Comparison of ENCODE assay signal across 15 cellular contexts in genomic region chr2:71060871-71061270, GRCh38. TPM values are rescaled to one million over a fixed set of nuclear protein-coding genes. Genes with fewer than 3 reads are reported as not detected.
DNase-seq lines count a peak whose midpoint lies in the region; ATAC-seq lines count a peak whose summit lies in the region.
"Had no signal": no experiment of that assay in that cellular context is flagged by ENCODE, and none has a peak within 500 bp of the region (broad histone marks: within the 10 kb centered on the region; RNA-seq: fewer than 3 reads in every experiment).

No MANE protein-coding gene starts in this region.

- no peaks in the 10 kb centered on the region for H3K9me3 ChIP-seq in MG63
- H3K9me3 ChIP-seq: BLaER1 had no signal

- no peaks in the 10 kb centered on the region for H3K36me3 ChIP-seq in MG63
- H3K36me3 ChIP-seq: BLaER1 had no signal

- H3K4me3 Mint-ChIP-seq in stimulated activated memory B cell treated with anti-CD40 and anti-IgM and Interleukin-4, amounts not matched to agents 10 μg/mL and 1 μg/mL and 100 μg/mL, for 72 hours, result no peak overlapping the region
- H3K4me3 Mint-ChIP-seq: CD8-positive, alpha-beta T cell had no signal

- no peaks in the 10 kb centered on the region for H3K36me3 Mint-ChIP-seq in stimulated activated memory B cell treated with anti-CD40 and anti-IgM and Interleukin-4, amounts not matched to agents 10 μg/mL and 1 μg/mL and 100 μg/mL, for 72 hours
- H3K36me3 Mint-ChIP-seq: CD8-positive, alpha-beta T cell had no signal

- H3K27ac Mint-ChIP-seq in stimulated activated memory B cell treated with anti-CD40 and anti-IgM and Interleukin-4, amounts not matched to agents 10 μg/mL and 1 μg/mL and 100 μg/mL, for 72 hours, result peak overlapping the region; percentile 25
- H3K27ac Mint-ChIP-seq: CD8-positive, alpha-beta T cell had no signal

- H3K4me3 ChIP-seq in MG63, result no peak overlapping the region
- H3K4me3 ChIP-seq: BLaER1 had no signal

- H3K4me1 Mint-ChIP-seq in stimulated activated memory B cell treated with anti-CD40 and anti-IgM and Interleukin-4, amounts not matched to agents 10 μg/mL and 1 μg/mL and 100 μg/mL, for 72 hours, result peaks cover 38% of the 10 kb centered on the region

- no peaks in the 10 kb centered on the region for H3K9me3 Mint-ChIP-seq in stimulated activated memory B cell treated with anti-CD40 and anti-IgM and Interleukin-4, amounts not matched to agents 10 μg/mL and 1 μg/mL and 100 μg/mL, for 72 hours
- H3K9me3 Mint-ChIP-seq: CD8-positive, alpha-beta T cell had no signal

- no peak for ATAC-seq in stimulated activated memory B cell treated with anti-CD40 and anti-IgM and Interleukin-4, amounts not matched to agents 10 μg/mL and 1 μg/mL and 100 μg/mL, for 72 hours
- ATAC-seq in left lobe of liver, result no peak
- no peak for ATAC-seq in HG02840 (IDR thresholded peaks at IDR 0.05; ENCODE audit: low FRiP score, unreplicated experiment)
- ATAC-seq: CD8-positive, alpha-beta T cell had no signal

- DNase-seq in AG20443 (ENCODE audit: low spot score) (peak; percentile 49), MG63 (peak; percentile 34), inferior parietal cortex (ENCODE audit: extremely low spot score) (peak; percentile 40), left lobe of liver (ENCODE audit: low spot score) (no peak)
- no peak for DNase-seq in activated CD4-positive, alpha-beta T cell treated with anti-CD3 and anti-CD28 coated beads, Interleukin-2, amount 50 U/mL, for 4 hours
- DNase-seq: CD8-positive, alpha-beta T cell; DMS79 treated with DMSO at 0.1 percent for 48 hours; H7; NCI-H187; NCI-H226; NCI-H524 treated with DMSO at 0.1 percent for 48 hours; SIG-M5 had no signal

- H3K27me3 Mint-ChIP-seq in stimulated activated memory B cell treated with anti-CD40 and anti-IgM and Interleukin-4, amounts not matched to agents 10 μg/mL and 1 μg/mL and 100 μg/mL, for 72 hours, result no peaks in the 10 kb centered on the region

- no peaks in the 10 kb centered on the region for H3K27me3 ChIP-seq in MG63
- H3K27me3 ChIP-seq: BLaER1 had no signal

RNA-seq across cellular contexts. Expression of gene NAGK, which starts 7.6 kb away (rescaled TPM):
- total RNA-seq in MG63 (2014; rRNA removed; shearing (Covaris generic); ENCODE audit: low replicate concordance), result 46.8 and 82.8 TPM in 2 replicates
- total RNA-seq in left lobe of liver, result 32.0 TPM

Comparison
In these comparisons a context has a peak if more than half of its experiments do, and no peak if none do; other contexts are left out.
1. DNase-seq: peak in AG20443 (single experiment), MG63 (single experiment) and inferior parietal cortex (single experiment); none in left lobe of liver (single experiment) and activated CD4-positive, alpha-beta T cell treated with anti-CD3 and anti-CD28 coated beads, Interleukin-2, amount 50 U/mL, for 4 hours (0 of 2).